In the genomic region with DNA sequence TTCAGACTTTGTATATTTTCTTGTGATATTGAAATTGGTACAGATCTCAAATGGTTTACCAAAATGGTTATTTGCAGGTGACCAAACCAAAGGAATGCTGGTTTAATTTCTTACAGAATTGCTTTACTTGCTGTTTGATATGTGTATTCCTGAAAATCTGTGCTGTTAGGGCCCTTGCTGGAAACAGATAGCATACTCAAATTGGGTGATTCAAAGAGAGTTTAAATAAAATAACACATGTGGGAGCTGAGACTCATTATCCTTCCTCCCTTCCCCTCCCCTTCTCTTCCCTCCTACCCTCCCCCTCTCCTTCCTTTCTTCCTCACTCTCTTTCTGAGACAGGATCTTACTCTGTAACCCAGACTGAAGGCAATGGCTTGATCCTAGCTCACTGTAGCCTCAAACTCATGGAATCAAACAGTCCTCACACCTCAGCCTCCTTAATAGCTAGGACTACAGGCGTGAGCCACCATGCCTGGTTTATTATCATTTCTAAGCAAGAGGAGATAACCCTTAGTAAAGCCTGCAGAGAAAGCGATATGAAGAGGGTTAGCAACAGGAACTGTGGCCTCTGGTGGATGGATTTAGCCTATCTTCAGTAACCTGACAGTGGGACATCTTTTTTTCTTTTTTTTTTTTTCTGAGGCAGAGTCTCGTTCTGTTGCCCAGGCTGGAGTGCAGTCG, we compare ENCODE assay signal across 4 cellular contexts.
TF ChIP-seq lines count a peak whose summit lies in the region.

No MANE protein-coding gene starts in this region.

TF ChIP-seq in GM23338, 12 proteins besides CTCF, POLR2A, EP300 and RAD21 (continues in another document):
- TF ChIP-seq ZNF331 (CRISPR knock-in tag; IDR thresholded peaks at IDR 0.05; ENCODE audit: low read depth) (no peak), EZH2 (IDR thresholded peaks at IDR 0.05; ENCODE audit: low read depth, unreplicated experiment) (no peak), ZNF114 (CRISPR knock-in tag; IDR thresholded peaks at IDR 0.05) (no peak)
- TF ChIP-seq, protein P1, sequence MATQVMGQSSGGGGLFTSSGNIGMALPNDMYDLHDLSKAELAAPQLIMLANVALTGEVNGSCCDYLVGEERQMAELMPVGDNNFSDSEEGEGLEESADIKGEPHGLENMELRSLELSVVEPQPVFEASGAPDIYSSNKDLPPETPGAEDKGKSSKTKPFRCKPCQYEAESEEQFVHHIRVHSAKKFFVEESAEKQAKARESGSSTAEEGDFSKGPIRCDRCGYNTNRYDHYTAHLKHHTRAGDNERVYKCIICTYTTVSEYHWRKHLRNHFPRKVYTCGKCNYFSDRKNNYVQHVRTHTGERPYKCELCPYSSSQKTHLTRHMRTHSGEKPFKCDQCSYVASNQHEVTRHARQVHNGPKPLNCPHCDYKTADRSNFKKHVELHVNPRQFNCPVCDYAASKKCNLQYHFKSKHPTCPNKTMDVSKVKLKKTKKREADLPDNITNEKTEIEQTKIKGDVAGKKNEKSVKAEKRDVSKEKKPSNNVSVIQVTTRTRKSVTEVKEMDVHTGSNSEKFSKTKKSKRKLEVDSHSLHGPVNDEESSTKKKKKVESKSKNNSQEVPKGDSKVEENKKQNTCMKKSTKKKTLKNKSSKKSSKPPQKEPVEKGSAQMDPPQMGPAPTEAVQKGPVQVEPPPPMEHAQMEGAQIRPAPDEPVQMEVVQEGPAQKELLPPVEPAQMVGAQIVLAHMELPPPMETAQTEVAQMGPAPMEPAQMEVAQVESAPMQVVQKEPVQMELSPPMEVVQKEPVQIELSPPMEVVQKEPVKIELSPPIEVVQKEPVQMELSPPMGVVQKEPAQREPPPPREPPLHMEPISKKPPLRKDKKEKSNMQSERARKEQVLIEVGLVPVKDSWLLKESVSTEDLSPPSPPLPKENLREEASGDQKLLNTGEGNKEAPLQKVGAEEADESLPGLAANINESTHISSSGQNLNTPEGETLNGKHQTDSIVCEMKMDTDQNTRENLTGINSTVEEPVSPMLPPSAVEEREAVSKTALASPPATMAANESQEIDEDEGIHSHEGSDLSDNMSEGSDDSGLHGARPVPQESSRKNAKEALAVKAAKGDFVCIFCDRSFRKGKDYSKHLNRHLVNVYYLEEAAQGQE (IDR thresholded peaks at IDR 0.05; ENCODE audit: unreplicated experiment): no peak
- TF ChIP-seq, protein P2, sequence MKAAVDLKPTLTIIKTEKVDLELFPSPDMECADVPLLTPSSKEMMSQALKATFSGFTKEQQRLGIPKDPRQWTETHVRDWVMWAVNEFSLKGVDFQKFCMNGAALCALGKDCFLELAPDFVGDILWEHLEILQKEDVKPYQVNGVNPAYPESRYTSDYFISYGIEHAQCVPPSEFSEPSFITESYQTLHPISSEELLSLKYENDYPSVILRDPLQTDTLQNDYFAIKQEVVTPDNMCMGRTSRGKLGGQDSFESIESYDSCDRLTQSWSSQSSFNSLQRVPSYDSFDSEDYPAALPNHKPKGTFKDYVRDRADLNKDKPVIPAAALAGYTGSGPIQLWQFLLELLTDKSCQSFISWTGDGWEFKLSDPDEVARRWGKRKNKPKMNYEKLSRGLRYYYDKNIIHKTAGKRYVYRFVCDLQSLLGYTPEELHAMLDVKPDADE (IDR thresholded peaks at IDR 0.05): no peak

TF ChIP-seq in IMR-90, 13 proteins besides CTCF, POLR2A, EP300 and RAD21:
- TF ChIP-seq CEBPB (IDR thresholded peaks at IDR 0.05; ENCODE audit: low read depth, low read length): no peak
- TF ChIP-seq, protein P3, sequence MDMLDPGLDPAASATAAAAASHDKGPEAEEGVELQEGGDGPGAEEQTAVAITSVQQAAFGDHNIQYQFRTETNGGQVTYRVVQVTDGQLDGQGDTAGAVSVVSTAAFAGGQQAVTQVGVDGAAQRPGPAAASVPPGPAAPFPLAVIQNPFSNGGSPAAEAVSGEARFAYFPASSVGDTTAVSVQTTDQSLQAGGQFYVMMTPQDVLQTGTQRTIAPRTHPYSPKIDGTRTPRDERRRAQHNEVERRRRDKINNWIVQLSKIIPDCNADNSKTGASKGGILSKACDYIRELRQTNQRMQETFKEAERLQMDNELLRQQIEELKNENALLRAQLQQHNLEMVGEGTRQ (IDR thresholded peaks at IDR 0.05; ENCODE audit: low read depth, low read length): no peak

TF ChIP-seq in WTC11, 78 proteins besides CTCF, POLR2A, EP300 and RAD21 (continues in another document):
- TF ChIP-seq PRRX2 (CRISPR knock-in tag; IDR thresholded peaks at IDR 0.05): no peak
- TF ChIP-seq, protein P4, sequence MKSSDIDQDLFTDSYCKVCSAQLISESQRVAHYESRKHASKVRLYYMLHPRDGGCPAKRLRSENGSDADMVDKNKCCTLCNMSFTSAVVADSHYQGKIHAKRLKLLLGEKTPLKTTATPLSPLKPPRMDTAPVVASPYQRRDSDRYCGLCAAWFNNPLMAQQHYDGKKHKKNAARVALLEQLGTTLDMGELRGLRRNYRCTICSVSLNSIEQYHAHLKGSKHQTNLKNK (CRISPR knock-in tag; IDR thresholded peaks at IDR 0.05): no peak
- no peak for TF ChIP-seq MXD4 (CRISPR knock-in tag; IDR thresholded peaks at IDR 0.05; ENCODE audit: borderline replicate concordance)
- TF ChIP-seq NR1H2 (CRISPR knock-in tag; IDR thresholded peaks at IDR 0.05): no peak
- TF ChIP-seq CBFB (CRISPR knock-in tag; IDR thresholded peaks at IDR 0.05; ENCODE audit: low read depth): no peak
- TF ChIP-seq, protein P5, sequence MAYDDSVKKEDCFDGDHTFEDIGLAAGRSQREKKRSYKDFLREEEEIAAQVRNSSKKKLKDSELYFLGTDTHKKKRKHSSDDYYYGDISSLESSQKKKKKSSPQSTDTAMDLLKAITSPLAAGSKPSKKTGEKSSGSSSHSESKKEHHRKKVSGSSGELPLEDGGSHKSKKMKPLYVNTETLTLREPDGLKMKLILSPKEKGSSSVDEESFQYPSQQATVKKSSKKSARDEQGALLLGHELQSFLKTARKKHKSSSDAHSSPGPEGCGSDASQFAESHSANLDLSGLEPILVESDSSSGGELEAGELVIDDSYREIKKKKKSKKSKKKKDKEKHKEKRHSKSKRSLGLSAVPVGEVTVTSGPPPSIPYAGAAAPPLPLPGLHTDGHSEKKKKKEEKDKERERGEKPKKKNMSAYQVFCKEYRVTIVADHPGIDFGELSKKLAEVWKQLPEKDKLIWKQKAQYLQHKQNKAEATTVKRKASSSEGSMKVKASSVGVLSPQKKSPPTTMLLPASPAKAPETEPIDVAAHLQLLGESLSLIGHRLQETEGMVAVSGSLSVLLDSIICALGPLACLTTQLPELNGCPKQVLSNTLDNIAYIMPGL (CRISPR knock-in tag; IDR thresholded peaks at IDR 0.05): no peak
- TF ChIP-seq, protein P6, sequence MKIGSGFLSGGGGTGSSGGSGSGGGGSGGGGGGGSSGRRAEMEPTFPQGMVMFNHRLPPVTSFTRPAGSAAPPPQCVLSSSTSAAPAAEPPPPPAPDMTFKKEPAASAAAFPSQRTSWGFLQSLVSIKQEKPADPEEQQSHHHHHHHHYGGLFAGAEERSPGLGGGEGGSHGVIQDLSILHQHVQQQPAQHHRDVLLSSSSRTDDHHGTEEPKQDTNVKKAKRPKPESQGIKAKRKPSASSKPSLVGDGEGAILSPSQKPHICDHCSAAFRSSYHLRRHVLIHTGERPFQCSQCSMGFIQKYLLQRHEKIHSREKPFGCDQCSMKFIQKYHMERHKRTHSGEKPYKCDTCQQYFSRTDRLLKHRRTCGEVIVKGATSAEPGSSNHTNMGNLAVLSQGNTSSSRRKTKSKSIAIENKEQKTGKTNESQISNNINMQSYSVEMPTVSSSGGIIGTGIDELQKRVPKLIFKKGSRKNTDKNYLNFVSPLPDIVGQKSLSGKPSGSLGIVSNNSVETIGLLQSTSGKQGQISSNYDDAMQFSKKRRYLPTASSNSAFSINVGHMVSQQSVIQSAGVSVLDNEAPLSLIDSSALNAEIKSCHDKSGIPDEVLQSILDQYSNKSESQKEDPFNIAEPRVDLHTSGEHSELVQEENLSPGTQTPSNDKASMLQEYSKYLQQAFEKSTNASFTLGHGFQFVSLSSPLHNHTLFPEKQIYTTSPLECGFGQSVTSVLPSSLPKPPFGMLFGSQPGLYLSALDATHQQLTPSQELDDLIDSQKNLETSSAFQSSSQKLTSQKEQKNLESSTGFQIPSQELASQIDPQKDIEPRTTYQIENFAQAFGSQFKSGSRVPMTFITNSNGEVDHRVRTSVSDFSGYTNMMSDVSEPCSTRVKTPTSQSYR (CRISPR knock-in tag; IDR thresholded peaks at IDR 0.05): no peak
- TF ChIP-seq, protein P7, sequence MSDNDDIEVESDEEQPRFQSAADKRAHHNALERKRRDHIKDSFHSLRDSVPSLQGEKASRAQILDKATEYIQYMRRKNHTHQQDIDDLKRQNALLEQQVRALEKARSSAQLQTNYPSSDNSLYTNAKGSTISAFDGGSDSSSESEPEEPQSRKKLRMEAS (CRISPR knock-in tag; IDR thresholded peaks at IDR 0.05): no peak
- TF ChIP-seq, protein P8, sequence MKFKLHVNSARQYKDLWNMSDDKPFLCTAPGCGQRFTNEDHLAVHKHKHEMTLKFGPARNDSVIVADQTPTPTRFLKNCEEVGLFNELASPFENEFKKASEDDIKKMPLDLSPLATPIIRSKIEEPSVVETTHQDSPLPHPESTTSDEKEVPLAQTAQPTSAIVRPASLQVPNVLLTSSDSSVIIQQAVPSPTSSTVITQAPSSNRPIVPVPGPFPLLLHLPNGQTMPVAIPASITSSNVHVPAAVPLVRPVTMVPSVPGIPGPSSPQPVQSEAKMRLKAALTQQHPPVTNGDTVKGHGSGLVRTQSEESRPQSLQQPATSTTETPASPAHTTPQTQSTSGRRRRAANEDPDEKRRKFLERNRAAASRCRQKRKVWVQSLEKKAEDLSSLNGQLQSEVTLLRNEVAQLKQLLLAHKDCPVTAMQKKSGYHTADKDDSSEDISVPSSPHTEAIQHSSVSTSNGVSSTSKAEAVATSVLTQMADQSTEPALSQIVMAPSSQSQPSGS (CRISPR knock-in tag; IDR thresholded peaks at IDR 0.05; ENCODE audit: borderline replicate concordance, low read depth): no peak
- TF ChIP-seq TEAD1 (CRISPR knock-in tag; IDR thresholded peaks at IDR 0.05): no peak
- TF ChIP-seq SP1 (CRISPR knock-in tag; conservative IDR thresholded peaks at IDR 0.05): no peak
- TF ChIP-seq GTF2I (CRISPR knock-in tag; conservative IDR thresholded peaks at IDR 0.05): no peak
- TF ChIP-seq EMX1 (CRISPR knock-in tag; IDR thresholded peaks at IDR 0.05): no peak

TF ChIP-seq in neural cell, 6 proteins besides CTCF, POLR2A, EP300 and RAD21:
- TF ChIP-seq POLR2AphosphoS5 (IDR thresholded peaks at IDR 0.05): no peak
- TF ChIP-seq MXI1 (conservative IDR thresholded peaks at IDR 0.05; ENCODE audit: poor library complexity, severe bottlenecking): no peak
- no peak for TF ChIP-seq TAF1 (IDR thresholded peaks at IDR 0.05; ENCODE audit: low read depth)
- TF ChIP-seq SMC3 (conservative IDR thresholded peaks at IDR 0.05; ENCODE audit: poor library complexity): no peak
